29 cellular contexts compared by ENCODE assay signal in genomic region chr14:32136027-32136825, GRCh38.
"Had no signal": no experiment of that assay in that cellular context is flagged by ENCODE, and none has a peak within 500 bp of the region (broad histone marks: within the 10 kb centered on the region; RNA-seq: fewer than 3 reads in every experiment).

No MANE protein-coding gene starts in this region.

- H3K9me3 ChIP-seq: neutrophil, thyroid gland had no signal

- H3K27me3 Mint-ChIP-seq: activated CD4-positive, alpha-beta T cell treated with anti-CD3 and anti-CD28 coated beads for 36 hours; activated naive CD8-positive, alpha-beta T cell treated with anti-CD3 and anti-CD28 coated beads for 36 hours; dendritic cell treated with granulocyte-macrophage colony-stimulating factor and Interleukin-4, amounts not matched to agents 40 ng/mL and 50 ng/mL, for 4 days; naive B cell; stimulated activated naive B cell treated with anti-CD40 and anti-IgM and Interleukin-4, amounts not matched to agents 10 μg/mL and 1 μg/mL and 100 μg/mL, for 72 hours had no signal

- DNase-seq: activated CD4-positive, alpha-beta T cell treated with anti-CD3 and anti-CD28 coated beads for 36 hours; activated CD4-positive, alpha-beta T cell treated with anti-CD3 and anti-CD28 coated beads, Interleukin-2, amount 50 U/mL, for 4 hours; activated CD4-positive, CD25-positive, alpha-beta regulatory T cell; activated CD8-positive, alpha-beta memory T cell treated with anti-CD3 and anti-CD28 coated beads for 24 hours; activated effector memory CD4-positive, alpha-beta T cell treated with anti-CD3 and anti-CD28 coated beads, Interleukin-2, amount 50 U/mL, for 16 hours; activated naive CD4-positive, alpha-beta T cell treated with anti-CD3 and anti-CD28 coated beads for 36 hours; activated naive CD8-positive, alpha-beta T cell treated with anti-CD3 and anti-CD28 coated beads for 36 hours; amniotic stem cell; brain microvascular endothelial cell; caudate nucleus; esophagus squamous epithelium; hippocampal formation; left cardiac atrium; naive B cell; nephron progenitor cell; small intestine; stimulated activated CD4-positive, alpha-beta T cell treated with anti-CD3 and anti-CD28 coated beads, Interleukin-4, amount 100 ng/mL, for 4 hours; stimulated activated CD8-positive, alpha-beta memory T cell treated with anti-CD3 and anti-CD28 coated beads, Interleukin-4, amount 100 ng/mL, for 48 hours; stimulated activated naive B cell treated with anti-CD40 and anti-IgM and Interleukin-4, amounts not matched to agents 10 μg/mL and 1 μg/mL and 100 μg/mL, for 72 hours; stomach; thyroid gland; upper lobe of left lung had no signal

- H3K4me3 ChIP-seq: esophagus squamous epithelium, gastroesophageal sphincter, stomach, thyroid gland, upper lobe of left lung, vagina had no signal

- H3K27ac ChIP-seq: brain microvascular endothelial cell, epithelial cell of prostate, esophagus squamous epithelium, gastroesophageal sphincter, neutrophil, stomach, thyroid gland, upper lobe of left lung, vagina had no signal

- H3K36me3 ChIP-seq: brain microvascular endothelial cell, neutrophil, thyroid gland had no signal

- H3K9me3 Mint-ChIP-seq: dendritic cell treated with granulocyte-macrophage colony-stimulating factor and Interleukin-4, amounts not matched to agents 40 ng/mL and 50 ng/mL, for 4 days had no signal

- H3K4me1 ChIP-seq: esophagus squamous epithelium, stomach, thyroid gland had no signal

- H3K27me3 ChIP-seq: brain microvascular endothelial cell, esophagus squamous epithelium, gastroesophageal sphincter, neutrophil, stomach, thyroid gland, upper lobe of left lung, vagina had no signal

- H3K27ac Mint-ChIP-seq: activated CD4-positive, alpha-beta T cell treated with anti-CD3 and anti-CD28 coated beads for 36 hours; activated naive CD4-positive, alpha-beta T cell treated with anti-CD3 and anti-CD28 coated beads for 36 hours; activated naive CD8-positive, alpha-beta T cell treated with anti-CD3 and anti-CD28 coated beads for 36 hours; dendritic cell treated with granulocyte-macrophage colony-stimulating factor and Interleukin-4, amounts not matched to agents 40 ng/mL and 50 ng/mL, for 4 days; nephron progenitor cell; stimulated activated naive B cell treated with anti-CD40 and anti-IgM and Interleukin-4, amounts not matched to agents 10 μg/mL and 1 μg/mL and 100 μg/mL, for 72 hours had no signal

- H3K4me1 Mint-ChIP-seq: nephron progenitor cell had no signal

- H3K4me3 Mint-ChIP-seq: activated CD4-positive, alpha-beta T cell treated with anti-CD3 and anti-CD28 coated beads for 36 hours; activated naive CD4-positive, alpha-beta T cell treated with anti-CD3 and anti-CD28 coated beads for 36 hours; activated naive CD8-positive, alpha-beta T cell treated with anti-CD3 and anti-CD28 coated beads for 36 hours; dendritic cell treated with granulocyte-macrophage colony-stimulating factor and Interleukin-4, amounts not matched to agents 40 ng/mL and 50 ng/mL, for 4 days; mesothelial cell of epicardium; nephron progenitor cell; stimulated activated naive B cell treated with anti-CD40 and anti-IgM and Interleukin-4, amounts not matched to agents 10 μg/mL and 1 μg/mL and 100 μg/mL, for 72 hours had no signal

- ATAC-seq: activated CD4-positive, alpha-beta T cell treated with anti-CD3 and anti-CD28 coated beads for 36 hours; gastroesophageal sphincter; left cardiac atrium; sciatic nerve; stimulated activated naive B cell treated with anti-CD40 and anti-IgM and Interleukin-4, amounts not matched to agents 10 μg/mL and 1 μg/mL and 100 μg/mL, for 72 hours had no signal
